ENCODE assay signal across 16 cellular contexts in the genomic region with DNA sequence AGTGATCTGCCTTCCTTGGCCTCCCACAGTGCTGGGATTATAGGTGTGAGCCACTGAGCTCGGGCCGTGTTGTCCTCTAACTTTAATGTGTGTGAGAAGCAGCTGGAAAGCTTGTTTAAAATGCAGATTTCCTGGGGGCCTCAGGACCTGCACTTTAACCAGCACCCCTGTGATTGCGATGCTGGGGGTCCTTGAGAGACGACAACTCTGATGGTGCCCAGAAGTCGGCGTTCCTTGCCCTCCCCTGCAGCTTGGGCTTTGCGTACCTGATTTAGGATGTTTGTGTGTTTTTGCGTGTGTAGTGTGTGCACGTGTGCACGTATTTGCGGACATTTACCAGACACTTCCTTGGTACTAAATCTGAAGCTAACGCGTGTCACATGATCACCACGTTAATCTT.
"Had no signal": no experiment of that assay in that cellular context is flagged by ENCODE, and none has a peak within 500 bp of the region (broad histone marks: within the 10 kb centered on the region; RNA-seq: fewer than 3 reads in every experiment).

No MANE protein-coding gene starts in this region.

- DNase-seq: activated CD4-positive, alpha-beta memory T cell treated with anti-CD3 and anti-CD28 coated beads, Interleukin-2, amount 10 ng/mL, durations not matched to agents 7 days and 5 days; activated CD4-positive, alpha-beta T cell treated with anti-CD3 and anti-CD28 coated beads for 36 hours; activated naive CD4-positive, alpha-beta T cell; glutamatergic neuron; immature natural killer cell; left colon; mucosa of descending colon; natural killer cell; pancreas; stimulated activated CD4-positive, alpha-beta T cell treated with anti-CD3 and anti-CD28 coated beads, Interleukin-15, amount 100 ng/mL, for 24 hours; stimulated activated CD4-positive, alpha-beta T cell treated with anti-CD3 and anti-CD28 coated beads, Interleukin-4, amount 100 ng/mL, for 24 hours; upper lobe of left lung had no signal

- H3K9me3 ChIP-seq: breast epithelium, esophagus muscularis mucosa, mucosa of descending colon, pancreas, upper lobe of left lung had no signal

- H3K27me3 ChIP-seq: breast epithelium, esophagus muscularis mucosa, pancreas, upper lobe of left lung had no signal

- H3K27me3 Mint-ChIP-seq: activated CD4-positive, alpha-beta T cell treated with anti-CD3 and anti-CD28 coated beads for 36 hours had no signal

- H3K9me3 Mint-ChIP-seq: activated CD4-positive, alpha-beta memory T cell treated with anti-CD3 and anti-CD28 coated beads, Interleukin-2, amount 10 ng/mL, durations not matched to agents 7 days and 5 days; activated T-helper 1 cell treated with anti-CD3 and anti-CD28 coated beads, Interleukin-12 subunit alpha, Interleukin-12 subunit beta, Interleukin-2, Interleukin-4 antibody, amounts not matched to agents 30 ng/mL and 10 ng/mL and 1 ng/mL, durations not matched to agents 14 hours and 24 hours and 36 hours; immature natural killer cell; natural killer cell had no signal

- H3K4me3 ChIP-seq: breast epithelium, esophagus muscularis mucosa, lung, mucosa of descending colon, pancreas, upper lobe of left lung had no signal

- H3K36me3 ChIP-seq: breast epithelium had no signal

- H3K36me3 Mint-ChIP-seq: immature natural killer cell, natural killer cell had no signal

- H3K4me3 Mint-ChIP-seq: activated CD4-positive, alpha-beta memory T cell treated with anti-CD3 and anti-CD28 coated beads, Interleukin-2, amount 10 ng/mL, durations not matched to agents 7 days and 5 days; activated CD4-positive, alpha-beta T cell treated with anti-CD3 and anti-CD28 coated beads for 36 hours; activated T-helper 1 cell treated with anti-CD3 and anti-CD28 coated beads, Interleukin-12 subunit alpha, Interleukin-12 subunit beta, Interleukin-2, Interleukin-4 antibody, amounts not matched to agents 30 ng/mL and 10 ng/mL and 1 ng/mL, durations not matched to agents 14 hours and 24 hours and 36 hours; immature natural killer cell; natural killer cell had no signal

- ATAC-seq: activated CD4-positive, alpha-beta T cell treated with anti-CD3 and anti-CD28 coated beads for 36 hours; left colon; mucosa of descending colon; natural killer cell had no signal

- H3K27ac ChIP-seq: esophagus muscularis mucosa had no signal

- H3K27ac Mint-ChIP-seq: activated CD4-positive, alpha-beta memory T cell treated with anti-CD3 and anti-CD28 coated beads, Interleukin-2, amount 10 ng/mL, durations not matched to agents 7 days and 5 days; activated T-helper 1 cell treated with anti-CD3 and anti-CD28 coated beads, Interleukin-12 subunit alpha, Interleukin-12 subunit beta, Interleukin-2, Interleukin-4 antibody, amounts not matched to agents 30 ng/mL and 10 ng/mL and 1 ng/mL, durations not matched to agents 14 hours and 24 hours and 36 hours; immature natural killer cell; natural killer cell had no signal
